Comparison of ENCODE assay signal across 22 cellular contexts in genomic region chr10:128697437-128697836, GRCh38.
"Had no signal": no experiment of that assay in that cellular context is flagged by ENCODE, and none has a peak within 500 bp of the region (broad histone marks: within the 10 kb centered on the region; RNA-seq: fewer than 3 reads in every experiment).

No MANE protein-coding gene starts in this region.

- H3K36me3 Mint-ChIP-seq: immature natural killer cell; natural killer cell; stimulated activated naive B cell treated with anti-CD40 and anti-IgM and Interleukin-4, amounts not matched to agents 10 μg/mL and 1 μg/mL and 100 μg/mL, for 72 hours had no signal

- FAIRE-seq: endometrium, frontal cortex, small intestine had no signal

- H3K36me3 ChIP-seq: lower lobe of right lung, right lobe of liver, thoracic aorta, tibial nerve, upper lobe of left lung, uterus had no signal

- H3K9me3 ChIP-seq: lower lobe of right lung, right lobe of liver, thoracic aorta, tibial nerve, upper lobe of left lung, uterus had no signal

- H3K4me1 ChIP-seq: lower lobe of right lung, parathyroid adenoma, right lobe of liver, tibial nerve, upper lobe of left lung, uterus had no signal

- H3K4me3 ChIP-seq: lower lobe of right lung, right lobe of liver, thoracic aorta, tibial nerve, upper lobe of left lung, uterus had no signal

- H3K9ac ChIP-seq: parathyroid adenoma had no signal

- DNase-seq: cortex of kidney; effector memory CD8-positive, alpha-beta T cell; erythroblast; hypothalamus; immature natural killer cell; left ventricle myocardium superior; lower lobe of right lung; natural killer cell; right lobe of liver; small intestine; stimulated activated CD4-positive, alpha-beta T cell treated with anti-CD3 and anti-CD28 coated beads, Interleukin-15, amount 100 ng/mL, for 24 hours; stimulated activated CD4-positive, alpha-beta T cell treated with anti-CD3 and anti-CD28 coated beads, Interleukin-2, amount 100 ng/mL, for 48 hours; stimulated activated naive B cell treated with anti-CD40 and anti-IgM and Interleukin-4, amounts not matched to agents 10 μg/mL and 1 μg/mL and 100 μg/mL, for 72 hours; upper lobe of left lung; uterus had no signal

- H3K9me3 Mint-ChIP-seq: effector memory CD8-positive, alpha-beta T cell; natural killer cell; stimulated activated naive B cell treated with anti-CD40 and anti-IgM and Interleukin-4, amounts not matched to agents 10 μg/mL and 1 μg/mL and 100 μg/mL, for 72 hours; stimulated activated naive CD8-positive, alpha-beta T cell treated with anti-CD3 and anti-CD28 coated beads, Interleukin-15, Interleukin-2, amounts not matched to agents 100 ng/mL and 50 ng/mL, for 24 hours had no signal

- H3K4me3 Mint-ChIP-seq: effector memory CD8-positive, alpha-beta T cell; immature natural killer cell; natural killer cell; stimulated activated naive B cell treated with anti-CD40 and anti-IgM and Interleukin-4, amounts not matched to agents 10 μg/mL and 1 μg/mL and 100 μg/mL, for 72 hours; stimulated activated naive CD8-positive, alpha-beta T cell treated with anti-CD3 and anti-CD28 coated beads, Interleukin-15, Interleukin-2, amounts not matched to agents 100 ng/mL and 50 ng/mL, for 24 hours had no signal

- H3K27ac ChIP-seq: lower lobe of right lung, parathyroid adenoma, right lobe of liver, thoracic aorta, tibial nerve, upper lobe of left lung, uterus had no signal

- H3K4me1 Mint-ChIP-seq: immature natural killer cell; natural killer cell; stimulated activated naive B cell treated with anti-CD40 and anti-IgM and Interleukin-4, amounts not matched to agents 10 μg/mL and 1 μg/mL and 100 μg/mL, for 72 hours had no signal

- H3K27me3 Mint-ChIP-seq: effector memory CD8-positive, alpha-beta T cell; stimulated activated naive B cell treated with anti-CD40 and anti-IgM and Interleukin-4, amounts not matched to agents 10 μg/mL and 1 μg/mL and 100 μg/mL, for 72 hours; stimulated activated naive CD8-positive, alpha-beta T cell treated with anti-CD3 and anti-CD28 coated beads, Interleukin-15, Interleukin-2, amounts not matched to agents 100 ng/mL and 50 ng/mL, for 24 hours had no signal

- H3K79me2 ChIP-seq: parathyroid adenoma had no signal

- H2AFZ ChIP-seq: parathyroid adenoma had no signal

- H3K27ac Mint-ChIP-seq: effector memory CD8-positive, alpha-beta T cell; immature natural killer cell; natural killer cell; progenitor cell of endocrine pancreas; stimulated activated naive B cell treated with anti-CD40 and anti-IgM and Interleukin-4, amounts not matched to agents 10 μg/mL and 1 μg/mL and 100 μg/mL, for 72 hours; stimulated activated naive CD8-positive, alpha-beta T cell treated with anti-CD3 and anti-CD28 coated beads, Interleukin-15, Interleukin-2, amounts not matched to agents 100 ng/mL and 50 ng/mL, for 24 hours had no signal

- ATAC-seq: effector memory CD8-positive, alpha-beta T cell; left ventricle myocardium superior; lower lobe of right lung; natural killer cell; right lobe of liver; stimulated activated naive B cell treated with anti-CD40 and anti-IgM and Interleukin-4, amounts not matched to agents 10 μg/mL and 1 μg/mL and 100 μg/mL, for 72 hours had no signal

- H3K27me3 ChIP-seq: right lobe of liver, tibial nerve, upper lobe of left lung, uterus had no signal
